Comparison of ENCODE assay signal across 8 cellular contexts in genomic region chr10:132360766-132361447, GRCh38. TPM values are rescaled to one million over a fixed set of nuclear protein-coding genes. Genes with fewer than 3 reads are reported as not detected.
DNase-seq lines count a peak whose midpoint lies in the region; ATAC-seq and TF ChIP-seq lines count a peak whose summit lies in the region.
"Had no signal": no experiment of that assay in that cellular context is flagged by ENCODE, and none has a peak within 500 bp of the region (broad histone marks: within the 10 kb centered on the region; RNA-seq: fewer than 3 reads in every experiment).

No MANE protein-coding gene starts in this region.

- H3K27me3 Mint-ChIP-seq in HFFc6 (ENCODE audit: insufficient read depth): peaks cover 3% of the 10 kb centered on the region; the same call in 1 of the 2 replicates
- peaks cover 2% of the 10 kb centered on the region for H3K27me3 Mint-ChIP-seq in activated CD4-positive, alpha-beta T cell treated with anti-CD3 and anti-CD28 coated beads, Interleukin-2, amount 10 ng/mL, durations not matched to agents 24 days and 14 days

- H3K36me3 Mint-ChIP-seq in HFFc6 (ENCODE audit: low read depth): no peaks in the 10 kb centered on the region; the same call in 1 of the 2 replicates
- H3K36me3 Mint-ChIP-seq in activated CD4-positive, alpha-beta T cell treated with anti-CD3 and anti-CD28 coated beads, Interleukin-2, amount 10 ng/mL, durations not matched to agents 24 days and 14 days (ENCODE audit: low read depth): peaks cover 9% of the 10 kb centered on the region

- no peak overlapping the region for H3K27ac Mint-ChIP-seq in HFFc6
- no peak overlapping the region for H3K27ac Mint-ChIP-seq in activated CD4-positive, alpha-beta T cell treated with anti-CD3 and anti-CD28 coated beads, Interleukin-2, amount 10 ng/mL, durations not matched to agents 24 days and 14 days

- TF ChIP-seq POLR2A in spleen (IDR thresholded peaks at IDR 0.05): no peak

- no peak overlapping the region for H3K4me3 Mint-ChIP-seq in HFFc6
- H3K4me3 Mint-ChIP-seq in activated CD4-positive, alpha-beta T cell treated with anti-CD3 and anti-CD28 coated beads, Interleukin-2, amount 10 ng/mL, durations not matched to agents 24 days and 14 days: no peak overlapping the region

- H3K4me1 ChIP-seq in foreskin keratinocyte: no peaks in the 10 kb centered on the region
- peaks cover 0 to 22% (median 5%) of the 10 kb centered on the region in 6 donors for H3K4me1 ChIP-seq in spleen
- H3K4me1 ChIP-seq: SJSA1 had no signal

- intact Hi-C loops in activated CD4-positive, alpha-beta T cell treated with anti-CD3 and anti-CD28 coated beads, Interleukin-2, amount 10 ng/mL, durations not matched to agents 24 days and 14 days (cut with micrococcal nuclease): no loop called here
- intact Hi-C loops in spleen (cut with DNase I; ENCODE audit: low total_unique reads): no loop called here

- no peaks in the 10 kb centered on the region; the same call in 1 of the 2 replicates for H3K9me3 Mint-ChIP-seq in HFFc6
- peaks cover 10% of the 10 kb centered on the region for H3K9me3 Mint-ChIP-seq in activated CD4-positive, alpha-beta T cell treated with anti-CD3 and anti-CD28 coated beads, Interleukin-2, amount 10 ng/mL, durations not matched to agents 24 days and 14 days

- peak; percentile 75 for TF ChIP-seq CTCF in HFFc6 (IDR thresholded peaks at IDR 0.05)
- peak; percentile 51 for TF ChIP-seq CTCF in foreskin keratinocyte (conservative IDR thresholded peaks at IDR 0.05)
- TF ChIP-seq CTCF in spleen (IDR thresholded peaks at IDR 0.05 in 8 of 11, conservative IDR thresholded peaks at IDR 0.05 in 3 of 11): peak in 10 of 11 experiments; percentile 12 to 74 (median 56)

- DNase-seq in HFFc6 (no peak), foreskin keratinocyte (no peak), spleen (peak; percentile 82), kidney glomerular epithelial cell (lab: John Stamatoyannopoulos, UW) (no peak)
- peak; percentile 71 for DNase-seq in activated CD4-positive, alpha-beta T cell treated with anti-CD3 and anti-CD28 coated beads, Interleukin-2, amount 10 ng/mL, durations not matched to agents 24 days and 14 days

- H3K36me3 ChIP-seq in spleen: peaks cover 0 to 52% (median 3%) of the 10 kb centered on the region in 6 donors
- H3K36me3 ChIP-seq: SJSA1 had no signal

- 71 to 80% (median 74%) methylated on average over 17 to 22 of the region's 22 CpGs for WGBS in spleen, 5 donors

- H3K4me3 ChIP-seq in spleen: no peak overlapping the region
- H3K4me3 ChIP-seq: SJSA1 had no signal

- no peaks in the 10 kb centered on the region for H3K4me1 Mint-ChIP-seq in HFFc6 (ENCODE audit: low read depth)
- H3K4me1 Mint-ChIP-seq in activated CD4-positive, alpha-beta T cell treated with anti-CD3 and anti-CD28 coated beads, Interleukin-2, amount 10 ng/mL, durations not matched to agents 24 days and 14 days: peaks cover 8% of the 10 kb centered on the region

- H3K9me3 ChIP-seq in spleen: no peaks in the 10 kb centered on the region
- H3K9me3 ChIP-seq: SJSA1 had no signal

- H3K27ac ChIP-seq in foreskin keratinocyte (no peak overlapping the region), spleen (no peak overlapping the region)
- H3K27ac ChIP-seq: SJSA1 had no signal

- peak; percentile 26 for ATAC-seq in foreskin keratinocyte
- no peak for ATAC-seq in GM18858 (IDR thresholded peaks at IDR 0.05; ENCODE audit: unreplicated experiment)
- ATAC-seq in HG02571 (IDR thresholded peaks at IDR 0.05; ENCODE audit: unreplicated experiment): no peak

- H3K27me3 ChIP-seq in foreskin keratinocyte (no peaks in the 10 kb centered on the region), spleen (replicated peaks in 1 of 7) (no peaks in the 10 kb centered on the region)
- H3K27me3 ChIP-seq: SJSA1 had no signal

RNA-seq across cellular contexts. Expression of gene LRRC27, which starts 28.9 kb away (rescaled TPM):
- total RNA-seq in HFFc6 (2021; fragmentation: NEBNext Ultra II Directional; extraction: Animal tissue kit (Norgen Biotek cat#: 25700)): 1 to 10 TPM; 4.7 to 6.7 (median 6.0) TPM
- 2.3 and 3.3 TPM in 2 replicates for total RNA-seq in activated CD4-positive, alpha-beta T cell treated with anti-CD3 and anti-CD28 coated beads, Interleukin-2, amount 10 ng/mL, durations not matched to agents 24 days and 14 days
- 4.4 and 4.6 TPM in 2 replicates for total RNA-seq in foreskin keratinocyte
- polyA plus RNA-seq in foreskin keratinocyte: 3.6 and 4.0 TPM in 2 replicates
- total RNA-seq in spleen: 10 to 100 TPM; 11.9 to 29.9 (median 19.4) TPM
- 10 to 100 TPM in 1 of 3 donors, 1 to 10 TPM in 2; 6.1 to 13.0 (median 8.5) TPM for polyA plus RNA-seq in spleen

RNA-seq across cellular contexts. Expression of gene PWWP2B, which starts 36.1 kb away (rescaled TPM):
- total RNA-seq in HFFc6 (2021; fragmentation: NEBNext Ultra II Directional; extraction: Animal tissue kit (Norgen Biotek cat#: 25700)): 1 to 10 TPM; 4.1 to 6.3 (median 4.7) TPM
- 4.9 and 5.0 TPM in 2 replicates for total RNA-seq in activated CD4-positive, alpha-beta T cell treated with anti-CD3 and anti-CD28 coated beads, Interleukin-2, amount 10 ng/mL, durations not matched to agents 24 days and 14 days
- total RNA-seq in foreskin keratinocyte (10.5 and 12.5 TPM in 2 replicates), spleen (10 to 100 TPM; 24.8 to 41.7 (median 28.1) TPM)
- polyA plus RNA-seq in foreskin keratinocyte (11.0 and 14.0 TPM in 2 replicates), spleen (10 to 100 TPM; 22.5 to 50.0 (median 27.8) TPM)

RNA-seq across cellular contexts. Expression of gene STK32C, which starts 53.2 kb away (rescaled TPM):
- 1 to 10 TPM; 5.5 to 8.3 (median 7.2) TPM for total RNA-seq in HFFc6 (2021; fragmentation: NEBNext Ultra II Directional; extraction: Animal tissue kit (Norgen Biotek cat#: 25700))
- total RNA-seq in activated CD4-positive, alpha-beta T cell treated with anti-CD3 and anti-CD28 coated beads, Interleukin-2, amount 10 ng/mL, durations not matched to agents 24 days and 14 days: 15.2 and 18.4 TPM in 2 replicates
- total RNA-seq in foreskin keratinocyte (5.5 and 6.3 TPM in 2 replicates), spleen (10 to 100 TPM in 6 of 7 donors, 1 to 10 TPM in 1; 9.6 to 27.8 (median 15.4) TPM)
- polyA plus RNA-seq in foreskin keratinocyte (7.6 and 7.8 TPM in 2 replicates), spleen (10 to 100 TPM; 13.2 to 23.8 (median 16.0) TPM)

Comparison
In these comparisons a context has a peak if more than half of its experiments do, and no peak if none do; other contexts are left out.
1. DNase-seq: peak in activated CD4-positive, alpha-beta T cell treated with anti-CD3 and anti-CD28 coated beads, Interleukin-2, amount 10 ng/mL, durations not matched to agents 24 days and 14 days (single experiment) and spleen (single experiment); none in HFFc6 (single experiment), foreskin keratinocyte (0 of 2) and kidney glomerular epithelial cell (single experiment).
2. Peak in every context shown above with its lines, with median percentiles within 50 percentile points of each other: CTCF ChIP-seq.